2 cellular contexts compared by ENCODE assay signal in genomic region chr1:151976868-151977267, GRCh38.
A peak's percentile ranks its signal among the peaks of the same experiment; 100 is the strongest.
TF ChIP-seq lines count a peak whose summit lies in the region.

No MANE protein-coding gene starts in this region.

TF ChIP-seq in Ishikawa, 13 proteins besides CTCF, POLR2A, EP300 and RAD21 (continued from another document):
- TF ChIP-seq ZBTB7A (IDR thresholded peaks at IDR 0.05; ENCODE audit: low read depth) = no peak

TF ChIP-seq in K562, 482 proteins besides CTCF, POLR2A, EP300 and RAD21:
- TF ChIP-seq ATF3 (IDR thresholded peaks at IDR 0.05) (0 out of 2 replicates have a peak, but pooled peaks have one; percentile 8), ATF3 (CRISPR knock-in tag; conservative IDR thresholded peaks at IDR 0.05) (no peak), ZNF408 (CRISPR knock-in tag; IDR thresholded peaks at IDR 0.05; ENCODE audit: low read depth) (no peak), ZNF263 (CRISPR knock-in tag; IDR thresholded peaks at IDR 0.05; ENCODE audit: borderline replicate concordance) (peak; percentile 82; the same call in 1 of the 2 replicates)
